8 cellular contexts compared by ENCODE assay signal in the genomic region with DNA sequence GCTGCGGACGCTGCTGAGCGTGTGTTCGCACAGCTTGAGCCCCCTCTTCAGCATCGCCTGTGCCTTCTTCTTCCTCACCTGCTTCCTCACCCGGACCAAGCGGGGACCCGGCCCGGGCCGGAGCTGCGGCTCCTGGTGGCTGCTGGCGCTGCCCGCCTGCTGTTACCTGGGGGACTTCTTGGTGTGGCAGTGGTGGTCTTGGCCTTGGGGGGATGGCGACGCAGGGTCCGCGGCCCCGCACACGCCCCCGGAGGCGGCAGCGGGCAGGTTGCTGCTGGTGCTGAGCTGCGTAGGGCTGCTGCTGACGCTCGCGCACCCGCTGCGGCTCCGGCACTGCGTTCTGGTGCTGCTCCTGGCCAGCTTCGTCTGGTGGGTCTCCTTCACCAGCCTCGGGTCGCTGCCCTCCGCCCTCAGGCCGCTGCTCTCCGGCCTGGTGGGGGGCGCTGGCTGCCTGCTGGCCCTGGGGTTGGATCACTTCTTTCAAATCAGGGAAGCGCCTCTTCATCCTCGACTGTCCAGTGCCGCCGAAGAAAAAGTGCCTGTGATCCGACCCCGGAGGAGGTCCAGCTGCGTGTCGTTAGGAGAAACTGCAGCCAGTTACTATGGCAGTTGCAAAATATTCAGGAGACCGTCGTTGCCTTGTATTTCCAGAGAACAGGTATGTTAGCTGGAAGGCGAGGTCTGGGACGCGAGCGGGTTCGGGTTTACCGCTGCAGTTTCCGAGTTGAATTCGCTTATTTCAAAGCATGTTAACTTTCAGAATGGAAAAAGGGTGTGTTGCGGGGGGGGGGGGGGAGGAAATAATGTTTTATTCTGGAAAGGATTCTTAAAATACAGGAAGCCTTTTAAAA. TPM values are rescaled to one million over a fixed set of nuclear protein-coding genes. Genes with fewer than 3 reads are reported as not detected.
DNase-seq lines count a peak whose midpoint lies in the region; ATAC-seq and TF ChIP-seq lines count a peak whose summit lies in the region.

No MANE protein-coding gene starts in this region.

- H3K27me3 ChIP-seq in HL-60 (ENCODE audit: insufficient read depth, poor library complexity, severe bottlenecking) (no peaks in the 10 kb centered on the region), body of pancreas (no peaks in the 10 kb centered on the region)

- H3K4me3 ChIP-seq in HL-60 (replicated peaks; ENCODE audit: insufficient read depth, low read length): peak overlapping the region; percentile 76
- H3K4me3 ChIP-seq in body of pancreas: peak overlapping the region; percentile 88 to 96

- intact Hi-C loops in body of pancreas (cut with DNase I): no loop called here

- ATAC-seq in GM21360 (IDR thresholded peaks at IDR 0.05; ENCODE audit: unreplicated experiment) (peak; percentile 39), body of pancreas (peak; percentile 53)

- TF ChIP-seq POLR2A in body of pancreas (IDR thresholded peaks at IDR 0.05): peak; percentile 27 to 56 (median 45)

- H3K9me3 ChIP-seq in body of pancreas: no peaks in the 10 kb centered on the region

- H3K4me1 ChIP-seq in body of pancreas: peaks cover 19% of the 10 kb centered on the region

- in situ Hi-C loops in Caki2 (cut with HindIII; ENCODE audit: low pct_unique_long_range_greater_than_20kb, low sequenced_read_pairs): no loop called here

- WGBS in body of pancreas, 2 donors: 0 to 1% methylated on average over 13 to 56 of the region's 56 CpGs

- TF ChIP-seq CTCF in HL-60 (IDR thresholded peaks at IDR 0.05; ENCODE audit: insufficient read depth, low read length): no peak
- peak in 3 of 7 experiments; percentile 12 to 30 (median 13) for TF ChIP-seq CTCF in body of pancreas (IDR thresholded peaks at IDR 0.05)

- DNase-seq in Caki2 (ENCODE audit: low read depth) (peak; percentile 30), HL-60 (ENCODE audit: low read depth in 1 of 2, low spot score in 1 of 2) (peak in 1 of 2 experiments; percentile 36), T-helper 2 cell (peak in 3 of 5 experiments; percentile 9 to 70 (median 23)), body of pancreas (peak; percentile 45 to 61 (median 51)), islet precursor cell (peak; percentile 81), superior temporal gyrus (ENCODE audit: extremely low spot score) (no peak)
- peak; percentile 59 for DNase-seq in stimulated activated CD4-positive, alpha-beta T cell treated with anti-CD3 and anti-CD28 coated beads, Interleukin-15, amount 100 ng/mL, for 24 hours

- no peaks in the 10 kb centered on the region for H3K36me3 ChIP-seq in body of pancreas (replicated peaks in 1 of 2; ENCODE audit: insufficient read depth in 1 of 2, low read depth in 2 of 2)

- peak overlapping the region; percentile 92 for H3K27ac ChIP-seq in HL-60 (replicated peaks)
- peak overlapping the region; percentile 74 to 95 (median 90) for H3K27ac ChIP-seq in body of pancreas

RNA-seq across cellular contexts. Expression of gene PDE3B, which starts 1.0 kb away (rescaled TPM):
- 0.54 and 1.6 TPM in 2 replicates for total RNA-seq in Caki2 (2014; rRNA removed; shearing (Covaris generic); ENCODE audit: low replicate concordance)
- 10 to 100 TPM; 17.4 to 64.6 TPM for total RNA-seq in body of pancreas
